Comparison of ENCODE assay signal across 8 cellular contexts in the genomic region with DNA sequence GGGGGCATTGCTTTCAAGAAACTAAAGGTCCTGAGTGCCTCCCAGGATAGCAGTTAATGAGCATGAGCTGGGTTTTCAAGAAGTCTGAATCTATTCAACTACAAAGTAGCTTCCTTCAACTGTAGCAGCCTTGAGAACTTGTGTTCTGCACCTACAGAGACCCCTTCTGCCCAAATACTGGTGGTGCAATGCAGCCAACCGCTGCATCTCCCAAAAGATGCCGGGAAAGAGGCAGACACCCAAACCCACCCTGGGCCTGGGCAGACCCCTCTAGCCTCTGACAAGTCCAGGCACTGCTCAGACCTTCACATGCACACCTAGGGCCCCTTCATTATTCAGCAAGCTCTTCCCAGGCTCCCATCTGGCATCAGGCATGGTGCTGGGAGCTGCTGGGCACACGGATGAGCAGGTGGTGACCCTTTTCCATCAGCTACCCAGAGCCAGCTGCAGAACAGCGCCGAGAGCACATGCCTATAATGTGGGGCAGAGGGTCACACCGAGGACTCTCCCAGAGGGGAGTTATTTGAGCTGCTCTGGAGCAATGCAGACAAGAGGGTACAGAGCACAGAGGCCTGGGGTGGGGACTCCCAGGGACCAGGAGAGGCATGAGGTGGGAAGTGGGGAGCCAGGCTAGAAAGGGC. TPM values are rescaled to one million over a fixed set of nuclear protein-coding genes. Genes with fewer than 3 reads are reported as not detected.
DNase-seq lines count a peak whose midpoint lies in the region; ATAC-seq and TF ChIP-seq lines count a peak whose summit lies in the region.

No MANE protein-coding gene starts in this region.

- no peak for TF ChIP-seq EP300 in stomach (IDR thresholded peaks at IDR 0.05)

- in situ Hi-C loops in astrocyte of the cerebellum (cut with HindIII; ENCODE audit: low sequenced_read_pairs): loop anchor here (5.0 to 25.0 kb wide), 4 partner anchors 95 to 595 kb away; no protein-coding TSS in a partner anchor

- H3K27me3 ChIP-seq in GM06990 (replicated peaks; ENCODE audit: control insufficient read depth, insufficient read depth, low read length) (no peaks in the 10 kb centered on the region), stomach (peaks cover 0 to 2% (median 0%) of the 10 kb centered on the region in 3 donors)

- TF ChIP-seq CTCF in GM06990 (IDR thresholded peaks at IDR 0.05; ENCODE audit: insufficient read depth, low read length, poor library complexity, severe bottlenecking): peak; percentile 81
- TF ChIP-seq CTCF in RWPE1 (conservative IDR thresholded peaks at IDR 0.05; ENCODE audit: low read depth): peak; percentile 50
- peak; percentile 82 for TF ChIP-seq CTCF in astrocyte of the cerebellum (IDR thresholded peaks at IDR 0.05; ENCODE audit: low read depth, low read length, missing control alignments)
- peak in 5 of 7 experiments; percentile 27 to 63 (median 53) for TF ChIP-seq CTCF in stomach (IDR thresholded peaks at IDR 0.05)

- no peaks in the 10 kb centered on the region for H3K9me3 ChIP-seq in stomach

- ATAC-seq in HG03045 (IDR thresholded peaks at IDR 0.05; ENCODE audit: unreplicated experiment) (peak; percentile 39), GM18505 (IDR thresholded peaks at IDR 0.05; ENCODE audit: unreplicated experiment) (no peak)

- H3K27ac ChIP-seq in RWPE1: no peak overlapping the region
- no peak overlapping the region for H3K27ac ChIP-seq in stomach

- TF ChIP-seq POLR2A in stomach (IDR thresholded peaks at IDR 0.05) (no peak), GM18505 (IDR thresholded peaks at IDR 0.05; ENCODE audit: borderline replicate concordance, extremely low read depth, insufficient read depth, insufficient read length) (no peak)

- no peaks in the 10 kb centered on the region for H3K36me3 ChIP-seq in GM06990 (ENCODE audit: control insufficient read depth, insufficient read depth, low read length)
- H3K36me3 ChIP-seq in stomach: no peaks in the 10 kb centered on the region

- H3K4me1 ChIP-seq in stomach: peaks cover 0 to 28% (median 15%) of the 10 kb centered on the region in 4 donors

- intact Hi-C loops in stomach (cut with DNase I; ENCODE audit: low total_unique reads): loop anchor here (5.0 to 10.0 kb wide), 2 partner anchors 345 to 467 kb away; no protein-coding TSS in a partner anchor

- no peak overlapping the region for H3K4me3 ChIP-seq in GM06990 (replicated peaks; ENCODE audit: low read depth, low read length)
- no peak overlapping the region for H3K4me3 ChIP-seq in astrocyte of the cerebellum (ENCODE audit: low read depth, low read length)
- no peak overlapping the region for H3K4me3 ChIP-seq in stomach

- WGBS in stomach, 5 donors: 45 to 58% (median 52%) methylated on average over 5 to 6 of the region's 6 CpGs

- POLR2A ChIA-PET in RWPE1 (lab: Yijun Ruan, JAX; ENCODE audit: low non-redundant PET): no interaction called here

- DNase-seq in GM06990 (ENCODE audit: extremely low read depth, insufficient read length) (no peak), RWPE1 (ENCODE audit: low spot score) (peak; percentile 21), astrocyte of the cerebellum (ENCODE audit: low read depth) (peak; percentile 52), iris pigment epithelial cell (ENCODE audit: low read depth) (peak; percentile 61), stomach (no peak), cerebellum (ENCODE audit: low spot score) (no peak)

- CTCF ChIA-PET in RWPE1 (lab: Yijun Ruan, JAX): interaction anchor here (0.6 to 4.4 kb wide), 17 partner anchors 13 to 595 kb away, joined by 3 to 28 read pairs (median 3); no protein-coding TSS in a partner anchor

RNA-seq across cellular contexts. Expression of a gene that starts 44.9 kb away (rescaled TPM):
- 10 to 100 TPM in 4 of 5 donors, 1 to 10 TPM in 1; 8.8 to 72.5 (median 24.6) TPM for total RNA-seq in stomach
- 10 to 100 TPM in 2 of 3 donors, 1 to 10 TPM in 1; 7.0 to 35.4 (median 20.4) TPM for polyA plus RNA-seq in stomach
- total RNA-seq in cerebellum: 14.6 TPM

Comparison
In these comparisons a context has a peak if more than half of its experiments do, and no peak if none do; other contexts are left out.
1. DNase-seq: peak in RWPE1 (single experiment), astrocyte of the cerebellum (single experiment) and iris pigment epithelial cell (single experiment); none in GM06990 (single experiment), stomach (single experiment) and cerebellum (single experiment).
2. Peak in every context shown above with its lines, with median percentiles within 50 percentile points of each other: CTCF ChIP-seq.